8 cellular contexts compared by ENCODE assay signal in genomic region chr14:64970776-64971451, GRCh38. TPM values are rescaled to one million over a fixed set of nuclear protein-coding genes. Genes with fewer than 3 reads are reported as not detected.
A peak's percentile ranks its signal among the peaks of the same experiment; 100 is the strongest.
DNase-seq lines count a peak whose midpoint lies in the region; TF ChIP-seq lines count a peak whose summit lies in the region.

No MANE protein-coding gene starts in this region.

- peak overlapping the region; percentile 56 to 70 for H3K4me3 ChIP-seq in muscle layer of duodenum (ENCODE audit: low read depth in 1 of 2, low read length in 2 of 2)

- H3K27me3 ChIP-seq in muscle layer of duodenum (ENCODE audit: low read depth, low read length) = no peaks in the 10 kb centered on the region

- H3K4me1 ChIP-seq in muscle layer of duodenum (ENCODE audit: control insufficient read depth in 1 of 2, insufficient read depth in 2 of 2, low read length in 2 of 2) = peaks cover 0 to 8% of the 10 kb centered on the region in 2 donors

- DNase-seq in ACHN = peak; percentile 54
- DNase-seq in HT-29 (ENCODE audit: low spot score) = peak; percentile 30
- peak; percentile 57 for DNase-seq in cerebellar cortex (ENCODE audit: low spot score)
- no peak for DNase-seq in GM10266 (ENCODE audit: extremely low spot score)
- no peak for DNase-seq in superior temporal gyrus (ENCODE audit: extremely low spot score)
- DNase-seq in central memory CD4-positive, alpha-beta T cell = no peak
- DNase-seq in dedifferentiated amniotic fluid mesenchymal stem cell (ENCODE audit: extremely low spot score) = no peak

- no peaks in the 10 kb centered on the region for H3K36me3 ChIP-seq in muscle layer of duodenum (ENCODE audit: control insufficient read depth in 1 of 2, insufficient read depth in 2 of 2, low read length in 2 of 2)

- in situ Hi-C loops in ACHN (cut with HindIII; ENCODE audit: low pct_ligation_motif_present, low pct_unique_long_range_greater_than_20kb, low sequenced_read_pairs) = no loop called here

- no peak for TF ChIP-seq CTCF in GM10266 (IDR thresholded peaks at IDR 0.05; ENCODE audit: control insufficient read depth, insufficient read depth, low read depth, missing control alignments)

- no peaks in the 10 kb centered on the region for H3K9me3 ChIP-seq in muscle layer of duodenum (ENCODE audit: control insufficient read depth in 1 of 2, low read length in 2 of 2)

- H3K27ac ChIP-seq in muscle layer of duodenum (ENCODE audit: low read length) = no peak overlapping the region

RNA-seq across cellular contexts. Expression of gene RAB15, which starts 1.2 kb away (rescaled TPM):
- 33.2 and 39.3 TPM in 2 replicates for total RNA-seq in HT-29 (2014; rRNA removed; shearing (Covaris generic))

RNA-seq across cellular contexts. Expression of gene FNTB, which starts 15.8 kb away (rescaled TPM):
- 8.2 and 8.9 TPM in 2 replicates for total RNA-seq in HT-29 (2014; rRNA removed; shearing (Covaris generic))

RNA-seq across cellular contexts. Expression of gene GPX2, which starts 28.4 kb away (rescaled TPM):
- total RNA-seq in HT-29 (2014; rRNA removed; shearing (Covaris generic)) = 1,024 and 1,115 TPM in 2 replicates

RNA-seq across cellular contexts. Expression of gene CHURC1, which starts 56.7 kb away (rescaled TPM):
- total RNA-seq in HT-29 (2014; rRNA removed; shearing (Covaris generic)) = 13.9 TPM in 2 replicates

Comparison
In these comparisons a context has a peak if more than half of its experiments do, and no peak if none do; other contexts are left out.
1. DNase-seq: peak in ACHN (single experiment), HT-29 (single experiment) and cerebellar cortex (single experiment); none in GM10266 (single experiment), superior temporal gyrus (single experiment), central memory CD4-positive, alpha-beta T cell (single experiment) and dedifferentiated amniotic fluid mesenchymal stem cell (single experiment).